ENCODE assay signal across 22 cellular contexts in the genomic region with DNA sequence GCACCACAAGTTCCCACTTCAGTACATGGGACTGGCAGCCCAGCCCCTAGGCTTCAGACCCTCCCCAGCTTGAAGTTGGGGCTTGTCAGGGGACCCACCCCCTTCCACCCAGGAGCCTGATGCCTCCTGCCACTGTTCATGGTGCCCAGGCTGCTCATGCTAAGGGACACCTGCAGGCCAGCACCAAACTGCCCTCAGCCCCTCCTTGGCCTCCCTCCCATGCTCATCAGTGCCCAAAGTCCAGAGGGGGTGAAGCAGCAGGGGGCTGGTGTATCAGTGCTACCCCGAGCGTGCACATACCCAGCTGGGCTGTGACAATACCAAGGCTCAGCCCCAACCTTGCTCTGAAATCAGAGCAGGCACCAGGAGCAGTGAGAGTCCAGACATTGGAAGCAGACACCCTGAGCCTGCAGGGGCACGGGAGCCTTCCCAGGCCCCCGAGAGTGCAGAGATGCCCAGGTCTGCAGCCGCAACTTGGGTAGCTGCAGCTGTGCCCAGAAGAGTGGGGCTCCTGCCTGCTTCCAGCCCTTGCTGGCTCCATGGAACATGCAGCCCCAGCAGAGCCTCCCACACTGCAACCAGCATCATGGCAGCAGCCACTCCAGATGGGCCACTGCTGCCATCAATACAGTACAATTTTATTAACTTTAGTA.
"Had no signal": no experiment of that assay in that cellular context is flagged by ENCODE, and none has a peak within 500 bp of the region (broad histone marks: within the 10 kb centered on the region; RNA-seq: fewer than 3 reads in every experiment).

No MANE protein-coding gene starts in this region.

- H3K9me3 ChIP-seq: heart left ventricle, left lung, sigmoid colon, testis, tibial artery, uterus had no signal

- H3K9me3 Mint-ChIP-seq: natural killer cell treated with Interleukin-12 subunit alpha and Interleukin-12 subunit beta and Interleukin-15 and Interleukin-18, amount 100 ng/mL, for 72 hours; neural crest cell; type B pancreatic cell had no signal

- H3K9ac ChIP-seq: parathyroid adenoma had no signal

- H3K27me3 Mint-ChIP-seq: natural killer cell treated with Interleukin-12 subunit alpha and Interleukin-12 subunit beta and Interleukin-15 and Interleukin-18, amount 100 ng/mL, for 72 hours; progenitor cell of endocrine pancreas; type B pancreatic cell had no signal

- DNase-seq: dermis blood vessel endothelial cell; heart left ventricle; left cardiac atrium; mammary epithelial cell; mesendoderm; sigmoid colon; stimulated activated CD4-positive, alpha-beta T cell treated with anti-CD3 and anti-CD28 coated beads, Interleukin-2, amount 100 ng/mL, for 24 hours; stimulated activated CD4-positive, alpha-beta T cell treated with anti-CD3 and anti-CD28 coated beads, Interleukin-4, amount 100 ng/mL, for 24 hours; stimulated activated naive CD4-positive, alpha-beta T cell; substantia nigra; testis; tibial artery; uterus had no signal

- H3K27ac ChIP-seq: coronary artery, heart left ventricle, hepatocyte, left lung, parathyroid adenoma, sigmoid colon, testis, tibial artery, uterus had no signal

- H3K27me3 ChIP-seq: heart left ventricle, hepatocyte, left lung, sigmoid colon, testis, tibial artery, uterus had no signal

- H3K27ac Mint-ChIP-seq: natural killer cell treated with Interleukin-12 subunit alpha and Interleukin-12 subunit beta and Interleukin-15 and Interleukin-18, amount 100 ng/mL, for 72 hours; progenitor cell of endocrine pancreas; type B pancreatic cell had no signal

- FAIRE-seq: frontal cortex had no signal

- H3K36me3 ChIP-seq: heart left ventricle, left lung, sigmoid colon, tibial artery, uterus had no signal

- H3K4me1 ChIP-seq: left lung, parathyroid adenoma, sigmoid colon, testis, tibial artery, uterus had no signal

- H3K4me3 ChIP-seq: coronary artery, heart left ventricle, hepatocyte, left lung, sigmoid colon, testis, tibial artery, uterus had no signal

- H3K4me1 Mint-ChIP-seq: neural crest cell had no signal

- ATAC-seq: left lung had no signal

- H3K36me3 Mint-ChIP-seq: natural killer cell treated with Interleukin-12 subunit alpha and Interleukin-12 subunit beta and Interleukin-15 and Interleukin-18, amount 100 ng/mL, for 72 hours; type B pancreatic cell had no signal

- H3K4me3 Mint-ChIP-seq: natural killer cell treated with Interleukin-12 subunit alpha and Interleukin-12 subunit beta and Interleukin-15 and Interleukin-18, amount 100 ng/mL, for 72 hours; neural crest cell; type B pancreatic cell had no signal
